In genomic region chr7:63028376-63029206, GRCh38 we compare ENCODE assay signal across 19 cellular contexts.
DNase-seq lines count a peak whose midpoint lies in the region; TF ChIP-seq lines count a peak whose summit lies in the region.
"Had no signal": no experiment of that assay in that cellular context is flagged by ENCODE, and none has a peak within 500 bp of the region (broad histone marks: within the 10 kb centered on the region; RNA-seq: fewer than 3 reads in every experiment).

No MANE protein-coding gene starts in this region.

- no peak overlapping the region for H3K9ac ChIP-seq in H9 (ENCODE audit: extremely low read depth, insufficient read length, low read length)
- H3K9ac ChIP-seq: GM23248 had no signal

- H3K4me1 ChIP-seq in H9 (ENCODE audit: insufficient read depth, low read length) (no peaks in the 10 kb centered on the region), OCI-LY7 (ENCODE audit: insufficient read depth, low read length, poor library complexity, severe bottlenecking) (no peaks in the 10 kb centered on the region)
- H3K4me1 ChIP-seq: BE2C had no signal

- no peaks in the 10 kb centered on the region for H3K23me2 ChIP-seq in H9 (ENCODE audit: insufficient read length, low read depth, low read length, poor library complexity, severe bottlenecking)

- no peak overlapping the region for H2AK5ac ChIP-seq in H9 (ENCODE audit: insufficient read length, low read length)

- H3K36me3 ChIP-seq in OCI-LY7 (ENCODE audit: insufficient read depth, low read length): no peaks in the 10 kb centered on the region
- H3K36me3 ChIP-seq: BE2C had no signal

- no peak overlapping the region for H3K56ac ChIP-seq in H9 (ENCODE audit: insufficient read length, low read depth, low read length)

- no peak overlapping the region for H3K4me3 Mint-ChIP-seq in H9
- no peak overlapping the region for H3K4me3 Mint-ChIP-seq in osteocyte (ENCODE audit: unreplicated experiment)
- H3K4me3 Mint-ChIP-seq: CD4-positive, CD25-positive, alpha-beta regulatory T cell; CD8-positive, alpha-beta memory T cell; HFFc6 had no signal

- no peak overlapping the region for H4K8ac ChIP-seq in H9 (replicated peaks; ENCODE audit: insufficient read length, low read depth, low read length)

- peaks cover 97% of the 10 kb centered on the region for H3K9me3 ChIP-seq in H9 (ENCODE audit: control insufficient read depth, low read depth, low read length)
- no peaks in the 10 kb centered on the region for H3K9me3 ChIP-seq in OCI-LY7 (ENCODE audit: low read length)
- H3K9me3 ChIP-seq: BE2C had no signal

- WGBS in H9 (ENCODE audit: extremely low coverage, insufficient read length, low lambda C conversion rate): no CpG with 5 or more reads among the region's 15 CpGs

- H2BK5ac ChIP-seq in H9 (ENCODE audit: insufficient read length, low read length): no peak overlapping the region

- H3K36me3 Mint-ChIP-seq in H9 (ENCODE audit: insufficient read depth in 1 of 3, low read depth in 3 of 3): peaks cover 32 to 68% (median 52%) of the 10 kb centered on the region in 3 experiments
- H3K36me3 Mint-ChIP-seq in osteocyte (ENCODE audit: unreplicated experiment): no peaks in the 10 kb centered on the region
- H3K36me3 Mint-ChIP-seq: CD4-positive, CD25-positive, alpha-beta regulatory T cell; IgD-negative memory B cell had no signal

- POLR2A ChIA-PET in OCI-LY7 (lab: Charles Lee): no interaction called here

- H2BK12ac ChIP-seq in H9 (ENCODE audit: insufficient read length, low read depth, low read length): no peak overlapping the region

- H3K27me3 Mint-ChIP-seq in H9 (ENCODE audit: low read depth): peaks cover 17% of the 10 kb centered on the region
- H3K27me3 Mint-ChIP-seq in osteocyte (ENCODE audit: unreplicated experiment): no peaks in the 10 kb centered on the region
- H3K27me3 Mint-ChIP-seq: CD4-positive, CD25-positive, alpha-beta regulatory T cell; IgD-negative memory B cell had no signal

- BruUV-seq in OCI-LY7 (replicated peaks; lab: Mats Ljungman, UMichigan): no TSS peak

- H4K5ac ChIP-seq in H9 (ENCODE audit: insufficient read length, low read depth, low read length): no peak overlapping the region

- H3K18ac ChIP-seq in H9 (ENCODE audit: insufficient read length, low read depth, low read length): no peak overlapping the region

- H3K79me1 ChIP-seq in H9 (ENCODE audit: insufficient read depth, low read depth, low read length, poor library complexity, severe bottlenecking): no peaks in the 10 kb centered on the region

- no peak overlapping the region for H3K23ac ChIP-seq in H9 (ENCODE audit: insufficient read length, low read depth, low read length)

- no peaks in the 10 kb centered on the region for H4K20me1 ChIP-seq in H9 (ENCODE audit: control insufficient read depth, insufficient read depth, insufficient read length)
- H4K20me1 ChIP-seq in OCI-LY7 (ENCODE audit: insufficient read depth, low read length): no peaks in the 10 kb centered on the region

- no peak overlapping the region for H3K4ac ChIP-seq in H9 (ENCODE audit: low read depth, low read length)

- no peak overlapping the region for H4K91ac ChIP-seq in H9 (ENCODE audit: insufficient read length, low read depth, low read length)

- intact Hi-C loops in OCI-LY7 (cut with micrococcal nuclease; ENCODE audit: unreplicated experiment): no loop called here

- H3K4me1 Mint-ChIP-seq in H9 (no peaks in the 10 kb centered on the region), osteocyte (ENCODE audit: unreplicated experiment) (no peaks in the 10 kb centered on the region)
- H3K4me1 Mint-ChIP-seq: CD4-positive, CD25-positive, alpha-beta regulatory T cell; CD8-positive, alpha-beta memory T cell; IgD-negative memory B cell had no signal

- H3K27ac ChIP-seq in H9 (ENCODE audit: insufficient read length, low read depth, low read length): no peak overlapping the region
- no peak overlapping the region for H3K27ac ChIP-seq in coronary artery
- H3K27ac ChIP-seq in OCI-LY7 (ENCODE audit: low read depth, low read length, poor library complexity, severe bottlenecking): no peak overlapping the region
- H3K27ac ChIP-seq: GM23248 had no signal

- H3K9me3 Mint-ChIP-seq in H9 (no peaks in the 10 kb centered on the region; a peak in 4 of 5 replicates), osteocyte (ENCODE audit: unreplicated experiment) (peaks cover 74% of the 10 kb centered on the region)

- no peak overlapping the region for H3K14ac ChIP-seq in H9 (ENCODE audit: insufficient read depth, low read length)

- peak; percentile 8 for DNase-seq in H9
- DNase-seq in coronary artery (ENCODE audit: low spot score): peak; percentile 50
- DNase-seq in osteocyte (ENCODE audit: extremely low spot score, unreplicated experiment): peak; percentile 82
- no peak for DNase-seq in SHP77 (lab: John Stamatoyannopoulos, UW)
- DNase-seq in OCI-LY7 (ENCODE audit: low spot score): no peak
- DNase-seq in HCEC 1CT: no peak
- DNase-seq: ACHN; BE2C; C1 segment of cervical spinal cord; CD4-positive, CD25-positive, alpha-beta regulatory T cell; CD8-positive, alpha-beta memory T cell; COR-L47; DMS 273 treated with DMSO at 0.1 percent for 48 hours; DMS53; DND-41; EL; GM23248; HFFc6 had no signal

- H2AFZ ChIP-seq in H9 (ENCODE audit: low read length) (no peak overlapping the region), OCI-LY7 (ENCODE audit: low read length) (no peak overlapping the region)
- H2AFZ ChIP-seq: GM23248 had no signal

- no peaks in the 10 kb centered on the region for H3K27me3 ChIP-seq in H9 (ENCODE audit: insufficient read depth, low read length)
- H3K27me3 ChIP-seq: BE2C had no signal

- no peak overlapping the region for H2BK120ac ChIP-seq in H9 (ENCODE audit: low read depth, low read length, poor library complexity, severe bottlenecking)

- H2BK15ac ChIP-seq in H9 (ENCODE audit: low read depth, low read length): no peak overlapping the region

- H3K79me2 ChIP-seq in H9 (ENCODE audit: insufficient read depth, low read length) (no peaks in the 10 kb centered on the region), OCI-LY7 (ENCODE audit: insufficient read depth, low read depth, low read length) (no peaks in the 10 kb centered on the region)

- H3K4me3 ChIP-seq in coronary artery (no peak overlapping the region), OCI-LY7 (ENCODE audit: low read depth, low read length, poor library complexity, severe bottlenecking) (no peak overlapping the region)
- H3K4me3 ChIP-seq: GM23248 had no signal

- H3T11ph ChIP-seq in H9 (ENCODE audit: low read length): no peak overlapping the region

- H2BK20ac ChIP-seq in H9 (ENCODE audit: low read depth, low read length, poor library complexity, severe bottlenecking): no peak overlapping the region

- no peaks in the 10 kb centered on the region for H3K9me2 ChIP-seq in OCI-LY7 (ENCODE audit: insufficient read depth, low read length)

- H3K27ac Mint-ChIP-seq in H9: no peak overlapping the region
- no peak overlapping the region for H3K27ac Mint-ChIP-seq in osteocyte (ENCODE audit: unreplicated experiment)
- H3K27ac Mint-ChIP-seq: CD8-positive, alpha-beta memory T cell; HFFc6; IgD-negative memory B cell had no signal

- TF ChIP-seq CTCF in H9 (conservative IDR thresholded peaks at IDR 0.05) (no peak), coronary artery (IDR thresholded peaks at IDR 0.05) (no peak), osteocyte (IDR thresholded peaks at IDR 0.05) (no peak), OCI-LY7 (conservative IDR thresholded peaks at IDR 0.05; ENCODE audit: low read length) (no peak)

- CTCF ChIA-PET in OCI-LY7 (lab: Charles Lee; ENCODE audit: unreplicated experiment): no interaction called here

- H3K4me2 ChIP-seq in H9 (ENCODE audit: insufficient read depth, insufficient read length, low read length): no peak overlapping the region
- no peak overlapping the region for H3K4me2 ChIP-seq in OCI-LY7 (ENCODE audit: low read length)

Comparison
In these comparisons a context has a peak if more than half of its experiments do, and no peak if none do; other contexts are left out.
1. DNase-seq: peak in H9 (single experiment), coronary artery (single experiment) and osteocyte (single experiment); none in SHP77 (0 of 2), OCI-LY7 (single experiment) and HCEC 1CT (single experiment).